ENCODE assay signal across 9 cellular contexts in genomic region chr9:110115868-110116542, GRCh38.
DNase-seq lines count a peak whose midpoint lies in the region; ATAC-seq and TF ChIP-seq lines count a peak whose summit lies in the region.
"Had no signal": no experiment of that assay in that cellular context is flagged by ENCODE, and none has a peak within 500 bp of the region (broad histone marks: within the 10 kb centered on the region; RNA-seq: fewer than 3 reads in every experiment).

No MANE protein-coding gene starts in this region.

- H3K9ac ChIP-seq in skeletal muscle tissue (ENCODE audit: low read depth in 1 of 3, low read length in 3 of 3) = no peak overlapping the region

- H3K27me3 Mint-ChIP-seq in HFFc6 (ENCODE audit: insufficient read depth) (peaks cover 6% of the 10 kb centered on the region; the same call in 1 of the 2 replicates), CD14-positive monocyte (ENCODE audit: low read depth in 3 of 3) (no peaks in the 10 kb centered on the region)
- no peaks in the 10 kb centered on the region for H3K27me3 Mint-ChIP-seq in activated T-helper 2 cell treated with anti-CD3 and anti-CD28 coated beads, Interferon-gamma antibody, Interleukin-2, Interleukin-4, amounts not matched to agents 10 μg/mL and 5 μg/mL and 100 μg/mL, durations not matched to agents 14 hours and 24 hours and 36 hours (ENCODE audit: low read depth)
- H3K27me3 Mint-ChIP-seq in activated naive CD4-positive, alpha-beta T cell treated with anti-CD3 and anti-CD28 coated beads, Interleukin-2, amount 10 ng/mL, durations not matched to agents 7 days and 5 days = no peaks in the 10 kb centered on the region
- H3K27me3 Mint-ChIP-seq: activated CD8-positive, alpha-beta memory T cell treated with anti-CD3 and anti-CD28 coated beads, Interleukin-2, amount 10 ng/mL, durations not matched to agents 7 days and 5 days had no signal

- peak overlapping the region; percentile 60 to 61 for H3K27ac ChIP-seq in right atrium auricular region
- H3K27ac ChIP-seq in skeletal muscle tissue (ENCODE audit: low read depth, low read length) = peak overlapping the region; percentile 39

- H3K9me3 Mint-ChIP-seq in HFFc6 (no peaks in the 10 kb centered on the region), CD14-positive monocyte (no peaks in the 10 kb centered on the region)
- no peaks in the 10 kb centered on the region for H3K9me3 Mint-ChIP-seq in activated T-helper 2 cell treated with anti-CD3 and anti-CD28 coated beads, Interferon-gamma antibody, Interleukin-2, Interleukin-4, amounts not matched to agents 10 μg/mL and 5 μg/mL and 100 μg/mL, durations not matched to agents 14 hours and 24 hours and 36 hours
- H3K9me3 Mint-ChIP-seq in activated naive CD4-positive, alpha-beta T cell treated with anti-CD3 and anti-CD28 coated beads, Interleukin-2, amount 10 ng/mL, durations not matched to agents 7 days and 5 days = no peaks in the 10 kb centered on the region

- no peaks in the 10 kb centered on the region for H3K36me3 ChIP-seq in right atrium auricular region
- H3K36me3 ChIP-seq in skeletal muscle tissue (ENCODE audit: control insufficient read depth in 3 of 3, insufficient read depth in 3 of 3, low read length in 3 of 3) = no peaks in the 10 kb centered on the region

- H3K4me3 Mint-ChIP-seq in HFFc6 (peak overlapping the region; percentile 68), CD14-positive monocyte (no peak overlapping the region)
- no peak overlapping the region for H3K4me3 Mint-ChIP-seq in activated T-helper 2 cell treated with anti-CD3 and anti-CD28 coated beads, Interferon-gamma antibody, Interleukin-2, Interleukin-4, amounts not matched to agents 10 μg/mL and 5 μg/mL and 100 μg/mL, durations not matched to agents 14 hours and 24 hours and 36 hours (ENCODE audit: low read depth)
- no peak overlapping the region for H3K4me3 Mint-ChIP-seq in activated naive CD4-positive, alpha-beta T cell treated with anti-CD3 and anti-CD28 coated beads, Interleukin-2, amount 10 ng/mL, durations not matched to agents 7 days and 5 days
- H3K4me3 Mint-ChIP-seq: activated CD8-positive, alpha-beta memory T cell treated with anti-CD3 and anti-CD28 coated beads, Interleukin-2, amount 10 ng/mL, durations not matched to agents 7 days and 5 days had no signal

- CTCF ChIA-PET in activated naive CD4-positive, alpha-beta T cell treated with anti-CD3 and anti-CD28 coated beads, Interleukin-2, amount 10 ng/mL, durations not matched to agents 7 days and 5 days (lab: Charles Lee) = no interaction called here

- peak overlapping the region; percentile 94 for H3K27ac Mint-ChIP-seq in HFFc6
- peak overlapping the region; percentile 33 for H3K27ac Mint-ChIP-seq in activated T-helper 2 cell treated with anti-CD3 and anti-CD28 coated beads, Interferon-gamma antibody, Interleukin-2, Interleukin-4, amounts not matched to agents 10 μg/mL and 5 μg/mL and 100 μg/mL, durations not matched to agents 14 hours and 24 hours and 36 hours
- no peak overlapping the region for H3K27ac Mint-ChIP-seq in activated naive CD4-positive, alpha-beta T cell treated with anti-CD3 and anti-CD28 coated beads, Interleukin-2, amount 10 ng/mL, durations not matched to agents 7 days and 5 days
- no peak overlapping the region for H3K27ac Mint-ChIP-seq in CD14-positive monocyte
- H3K27ac Mint-ChIP-seq: activated CD8-positive, alpha-beta memory T cell treated with anti-CD3 and anti-CD28 coated beads, Interleukin-2, amount 10 ng/mL, durations not matched to agents 7 days and 5 days had no signal

- ATAC-seq in GM18511 (IDR thresholded peaks at IDR 0.05; ENCODE audit: unreplicated experiment) (no peak), HG03432 (IDR thresholded peaks at IDR 0.05; ENCODE audit: unreplicated experiment) (no peak)
- ATAC-seq: activated CD8-positive, alpha-beta memory T cell treated with anti-CD3 and anti-CD28 coated beads, Interleukin-2, amount 10 ng/mL, durations not matched to agents 7 days and 5 days had no signal

- peaks cover 67% of the 10 kb centered on the region for H3K4me1 Mint-ChIP-seq in HFFc6 (ENCODE audit: low read depth)
- peaks cover 22% of the 10 kb centered on the region for H3K4me1 Mint-ChIP-seq in activated T-helper 2 cell treated with anti-CD3 and anti-CD28 coated beads, Interferon-gamma antibody, Interleukin-2, Interleukin-4, amounts not matched to agents 10 μg/mL and 5 μg/mL and 100 μg/mL, durations not matched to agents 14 hours and 24 hours and 36 hours (ENCODE audit: low read depth)
- no peaks in the 10 kb centered on the region for H3K4me1 Mint-ChIP-seq in activated naive CD4-positive, alpha-beta T cell treated with anti-CD3 and anti-CD28 coated beads, Interleukin-2, amount 10 ng/mL, durations not matched to agents 7 days and 5 days
- H3K4me1 Mint-ChIP-seq in CD14-positive monocyte = peaks cover 5% of the 10 kb centered on the region
- H3K4me1 Mint-ChIP-seq: activated CD8-positive, alpha-beta memory T cell treated with anti-CD3 and anti-CD28 coated beads, Interleukin-2, amount 10 ng/mL, durations not matched to agents 7 days and 5 days had no signal

- H3K36me3 Mint-ChIP-seq in HFFc6 (ENCODE audit: low read depth) (peaks cover 28% of the 10 kb centered on the region), CD14-positive monocyte (no peaks in the 10 kb centered on the region)
- H3K36me3 Mint-ChIP-seq in activated T-helper 2 cell treated with anti-CD3 and anti-CD28 coated beads, Interferon-gamma antibody, Interleukin-2, Interleukin-4, amounts not matched to agents 10 μg/mL and 5 μg/mL and 100 μg/mL, durations not matched to agents 14 hours and 24 hours and 36 hours (ENCODE audit: low read depth) = peaks cover 34% of the 10 kb centered on the region
- H3K36me3 Mint-ChIP-seq in activated naive CD4-positive, alpha-beta T cell treated with anti-CD3 and anti-CD28 coated beads, Interleukin-2, amount 10 ng/mL, durations not matched to agents 7 days and 5 days = peaks cover 2% of the 10 kb centered on the region
- H3K36me3 Mint-ChIP-seq: activated CD8-positive, alpha-beta memory T cell treated with anti-CD3 and anti-CD28 coated beads, Interleukin-2, amount 10 ng/mL, durations not matched to agents 7 days and 5 days had no signal

- H3K4me3 ChIP-seq in right atrium auricular region (no peak overlapping the region), skeletal muscle tissue (ENCODE audit: low read length in 3 of 3) (no peak overlapping the region)

- H3K27me3 ChIP-seq in right atrium auricular region (no peaks in the 10 kb centered on the region), skeletal muscle tissue (ENCODE audit: control insufficient read depth in 3 of 3, insufficient read depth in 3 of 3, low read length in 3 of 3) (no peaks in the 10 kb centered on the region)

- intact Hi-C loops in activated T-helper 2 cell treated with anti-CD3 and anti-CD28 coated beads, Interferon-gamma antibody, Interleukin-2, Interleukin-4, amounts not matched to agents 10 μg/mL and 5 μg/mL and 100 μg/mL, durations not matched to agents 14 hours and 24 hours and 36 hours (cut with micrococcal nuclease) = no loop called here
- intact Hi-C loops in CD14-positive monocyte (cut with micrococcal nuclease) = no loop called here

- DNase-seq in HFFc6 = peak; percentile 65
- no peak for DNase-seq in activated T-helper 2 cell treated with anti-CD3 and anti-CD28 coated beads, Interferon-gamma antibody, Interleukin-2, Interleukin-4, amounts not matched to agents 10 μg/mL and 5 μg/mL and 100 μg/mL, durations not matched to agents 14 hours and 24 hours and 36 hours (ENCODE audit: low spot score)
- no peak for DNase-seq in right atrium auricular region (ENCODE audit: low spot score)
- DNase-seq in activated naive CD4-positive, alpha-beta T cell treated with anti-CD3 and anti-CD28 coated beads, Interleukin-2, amount 10 ng/mL, durations not matched to agents 7 days and 5 days = no peak
- DNase-seq in CD14-positive monocyte (ENCODE audit: low spot score) = no peak
- DNase-seq: activated CD8-positive, alpha-beta memory T cell treated with anti-CD3 and anti-CD28 coated beads, Interleukin-2, amount 10 ng/mL, durations not matched to agents 7 days and 5 days had no signal

- H3K4me1 ChIP-seq in right atrium auricular region (peaks cover 0 to 32% of the 10 kb centered on the region in 2 donors), skeletal muscle tissue (ENCODE audit: control insufficient read depth in 3 of 3, insufficient read depth in 3 of 3, low read length in 3 of 3) (peaks cover 20 to 30% (median 27%) of the 10 kb centered on the region in 3 donors)

- TF ChIP-seq CTCF in HFFc6 (IDR thresholded peaks at IDR 0.05) (no peak), right atrium auricular region (IDR thresholded peaks at IDR 0.05) (no peak), CD14-positive monocyte (IDR thresholded peaks at IDR 0.05) (no peak)

- H3K9me3 ChIP-seq in right atrium auricular region = no peaks in the 10 kb centered on the region
- no peaks in the 10 kb centered on the region for H3K9me3 ChIP-seq in skeletal muscle tissue (ENCODE audit: control insufficient read depth in 3 of 3, low read length in 3 of 3)

Comparison
In these comparisons a context has a peak if more than half of its experiments do, and no peak if none do; other contexts are left out.
1. H3K27ac Mint-ChIP-seq: peak in HFFc6 (single experiment) and activated T-helper 2 cell treated with anti-CD3 and anti-CD28 coated beads, Interferon-gamma antibody, Interleukin-2, Interleukin-4, amounts not matched to agents 10 μg/mL and 5 μg/mL and 100 μg/mL, durations not matched to agents 14 hours and 24 hours and 36 hours (single experiment); none in activated naive CD4-positive, alpha-beta T cell treated with anti-CD3 and anti-CD28 coated beads, Interleukin-2, amount 10 ng/mL, durations not matched to agents 7 days and 5 days (single experiment) and CD14-positive monocyte (0 of 7).